Comparison of ENCODE assay signal across 9 cellular contexts in genomic region chr14:22084393-22085281, GRCh38.
A peak's percentile ranks its signal among the peaks of the same experiment; 100 is the strongest.
DNase-seq lines count a peak whose midpoint lies in the region; ATAC-seq and TF ChIP-seq lines count a peak whose summit lies in the region.
"Had no signal": no experiment of that assay in that cellular context is flagged by ENCODE, and none has a peak within 500 bp of the region (broad histone marks: within the 10 kb centered on the region; RNA-seq: fewer than 3 reads in every experiment).

No MANE protein-coding gene starts in this region.

- no peak overlapping the region for H3K27ac Mint-ChIP-seq in neural crest cell (ENCODE audit: unreplicated experiment)

- no peaks in the 10 kb centered on the region for H3K9me3 ChIP-seq in right cardiac atrium (ENCODE audit: control insufficient read depth, low read length)
- H3K9me3 ChIP-seq in KOPT-K1 (ENCODE audit: insufficient read depth, low read length, poor library complexity, severe bottlenecking) = no peaks in the 10 kb centered on the region

- no peaks in the 10 kb centered on the region for H3K27me3 ChIP-seq in right cardiac atrium (ENCODE audit: control insufficient read depth, insufficient read depth)

- 40% methylated on average over 6 of the region's 6 CpGs for WGBS in right cardiac atrium

- H3K27ac ChIP-seq in right cardiac atrium (ENCODE audit: low read length) (no peak overlapping the region), KOPT-K1 (ENCODE audit: low read depth, low read length, poor library complexity, severe bottlenecking) (peak overlapping the region; percentile 55)
- H3K27ac ChIP-seq: epithelial cell of prostate had no signal

- H3K36me3 Mint-ChIP-seq in neural crest cell (ENCODE audit: low read depth) = no peaks in the 10 kb centered on the region

- no peaks in the 10 kb centered on the region for H3K4me1 Mint-ChIP-seq in neural crest cell

- no peaks in the 10 kb centered on the region for H3K4me1 ChIP-seq in right cardiac atrium (ENCODE audit: control insufficient read depth, insufficient read depth, low read length)

- no peak overlapping the region for H3K4me3 Mint-ChIP-seq in neural crest cell

- intact Hi-C loops in Right ventricle myocardium superior (cut with DNase I) = no loop called here
- intact Hi-C loops in right cardiac atrium (cut with DNase I) = no loop called here
- intact Hi-C loops in left colon (cut with DNase I, micrococcal nuclease) = no loop called here

- H3K27me3 Mint-ChIP-seq in neural crest cell (ENCODE audit: low read depth) = peaks cover 24% of the 10 kb centered on the region

- DNase-seq in Right ventricle myocardium superior (no peak), right cardiac atrium (no peak), SW 1271 (lab: John Stamatoyannopoulos, UW) (peak; percentile 21 to 62), erythroblast (lab: John Stamatoyannopoulos, UW) (peak; percentile 50 to 69), neural crest cell (ENCODE audit: low read depth, low spot score) (peak; percentile 2), left colon (no peak), HK-2 (ENCODE audit: unreplicated experiment) (no peak)

- H3K9me3 Mint-ChIP-seq in neural crest cell = peaks cover 2% of the 10 kb centered on the region

- no peaks in the 10 kb centered on the region for H3K36me3 ChIP-seq in KOPT-K1 (ENCODE audit: insufficient read depth, low read length)

- peak; percentile 29 for ATAC-seq in Right ventricle myocardium superior (ENCODE audit: poor library complexity)
- no peak for ATAC-seq in right cardiac atrium
- ATAC-seq in left colon = no peak

- H3K4me3 ChIP-seq in right cardiac atrium (ENCODE audit: low read length) = no peak overlapping the region

- no peak for TF ChIP-seq POLR2A in erythroblast (IDR thresholded peaks at IDR 0.05; ENCODE audit: low read length)

- peak; percentile 83 for TF ChIP-seq CTCF in neural crest cell (conservative IDR thresholded peaks at IDR 0.05)

Comparison
In these comparisons a context has a peak if more than half of its experiments do, and no peak if none do; other contexts are left out.
1. DNase-seq: peak in SW 1271 (2 of 2), erythroblast (2 of 2) and neural crest cell (single experiment); none in Right ventricle myocardium superior (single experiment), right cardiac atrium (0 of 3), left colon (0 of 2) and HK-2 (single experiment).